Comparison of ENCODE assay signal across 23 cellular contexts in the genomic region with DNA sequence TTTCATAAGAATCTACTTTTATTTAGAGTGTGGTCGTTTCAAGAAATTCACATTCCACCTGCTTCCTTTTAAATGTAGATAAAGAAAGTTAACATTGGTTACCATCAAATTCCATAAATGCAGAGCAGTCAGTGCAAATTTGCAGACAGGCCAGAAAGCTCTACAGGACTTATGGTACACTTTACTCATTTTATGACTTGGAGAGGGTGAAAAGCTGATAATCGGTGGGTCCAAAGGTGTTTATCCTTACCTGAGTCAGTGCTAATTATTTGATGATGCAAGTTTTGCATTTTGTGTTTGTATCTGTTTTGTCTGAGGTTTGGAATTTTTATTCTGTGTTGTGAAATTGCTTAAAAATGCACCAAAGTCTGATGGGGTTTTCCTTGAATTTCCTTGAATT.
"Had no signal": no experiment of that assay in that cellular context is flagged by ENCODE, and none has a peak within 500 bp of the region (broad histone marks: within the 10 kb centered on the region; RNA-seq: fewer than 3 reads in every experiment).

No MANE protein-coding gene starts in this region.

- H3K9me3 ChIP-seq: right lobe of liver, thoracic aorta, upper lobe of right lung had no signal

- H3K36me3 Mint-ChIP-seq: natural killer cell; stimulated activated effector memory CD8-positive, alpha-beta T cell treated with anti-CD3 and anti-CD28 coated beads, Interleukin-12 subunit alpha, Interleukin-12 subunit beta, amount 100 ng/mL, for 72 hours; T-cell had no signal

- H3K4me3 ChIP-seq: right lobe of liver, thoracic aorta, upper lobe of right lung had no signal

- H3K27ac ChIP-seq: right lobe of liver, thoracic aorta, upper lobe of right lung had no signal

- H3K27me3 Mint-ChIP-seq: progenitor cell of endocrine pancreas had no signal

- H3K4me1 Mint-ChIP-seq: natural killer cell; stimulated activated effector memory CD8-positive, alpha-beta T cell treated with anti-CD3 and anti-CD28 coated beads, Interleukin-12 subunit alpha, Interleukin-12 subunit beta, amount 100 ng/mL, for 72 hours; T-cell had no signal

- H3K27ac Mint-ChIP-seq: natural killer cell; progenitor cell of endocrine pancreas; stimulated activated effector memory CD8-positive, alpha-beta T cell treated with anti-CD3 and anti-CD28 coated beads, Interleukin-12 subunit alpha, Interleukin-12 subunit beta, amount 100 ng/mL, for 72 hours; stimulated activated naive CD8-positive, alpha-beta T cell treated with anti-CD3 and anti-CD28 coated beads, Interleukin-15, Interleukin-2, amounts not matched to agents 100 ng/mL and 50 ng/mL, for 24 hours; T-cell had no signal

- ATAC-seq: left cardiac atrium; natural killer cell; right lobe of liver; stimulated activated effector memory CD8-positive, alpha-beta T cell treated with anti-CD3 and anti-CD28 coated beads, Interleukin-12 subunit alpha, Interleukin-12 subunit beta, amount 100 ng/mL, for 72 hours; T-cell; upper lobe of right lung had no signal

- H3K4me1 ChIP-seq: right lobe of liver, upper lobe of right lung had no signal

- H3K27me3 ChIP-seq: right lobe of liver, upper lobe of right lung had no signal

- FAIRE-seq: frontal cortex, keratinocyte had no signal

- H3K9me3 Mint-ChIP-seq: natural killer cell; stimulated activated effector memory CD8-positive, alpha-beta T cell treated with anti-CD3 and anti-CD28 coated beads, Interleukin-12 subunit alpha, Interleukin-12 subunit beta, amount 100 ng/mL, for 72 hours; stimulated activated naive CD8-positive, alpha-beta T cell treated with anti-CD3 and anti-CD28 coated beads, Interleukin-15, Interleukin-2, amounts not matched to agents 100 ng/mL and 50 ng/mL, for 24 hours; T-cell had no signal

- H3K4me3 Mint-ChIP-seq: natural killer cell; stimulated activated effector memory CD8-positive, alpha-beta T cell treated with anti-CD3 and anti-CD28 coated beads, Interleukin-12 subunit alpha, Interleukin-12 subunit beta, amount 100 ng/mL, for 72 hours; stimulated activated naive CD8-positive, alpha-beta T cell treated with anti-CD3 and anti-CD28 coated beads, Interleukin-15, Interleukin-2, amounts not matched to agents 100 ng/mL and 50 ng/mL, for 24 hours; T-cell had no signal

- DNase-seq: activated CD4-positive, alpha-beta T cell treated with anti-CD3 and anti-CD28 coated beads for 4 hours; activated CD4-positive, alpha-beta T cell treated with anti-CD3 and anti-CD28 coated beads, Interleukin-2, amount 50 U/mL, for 4 hours; activated gamma-delta T cell; activated naive CD4-positive, alpha-beta T cell treated with anti-CD3 and anti-CD28 coated beads, Interleukin-2, amount 50 U/mL, for 16 hours; activated T-cell treated with anti-CD3 and anti-CD28 coated beads, Interleukin-2, amount 50 U/mL, for 1 hour; amniotic stem cell; caudate nucleus; dermis blood vessel endothelial cell; effector CD4-positive, alpha-beta T cell; hippocampal formation; left cardiac atrium; mammary epithelial cell; natural killer cell; right lobe of liver; stimulated activated CD4-positive, alpha-beta T cell treated with anti-CD3 and anti-CD28 coated beads, Interleukin-4, amount 100 ng/mL, for 24 hours; T-cell; upper lobe of right lung had no signal

- H3K36me3 ChIP-seq: right lobe of liver, thoracic aorta, upper lobe of right lung had no signal
